Comparison of ENCODE assay signal across 1 cellular context in the genomic region with DNA sequence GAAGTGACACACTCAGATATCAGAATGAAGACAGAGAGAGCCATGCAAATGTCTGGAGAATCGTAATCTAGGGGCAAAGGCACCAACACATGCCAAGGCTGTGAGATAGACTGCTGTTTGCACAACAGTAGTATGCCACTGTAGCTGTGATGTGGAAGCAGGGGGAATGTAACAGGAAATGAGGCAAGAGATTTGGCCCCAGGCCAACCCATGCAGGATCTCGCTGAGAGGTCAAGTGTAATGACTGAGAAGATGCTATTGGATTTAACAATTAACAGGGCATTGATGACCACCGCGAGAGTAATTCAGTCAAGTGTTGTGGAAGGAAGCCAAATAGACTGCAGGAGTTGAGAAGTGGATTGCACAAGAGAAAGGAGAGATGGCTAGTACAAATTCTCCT.
TF ChIP-seq lines count a peak whose summit lies in the region.

No MANE protein-coding gene starts in this region.

TF ChIP-seq in HEK293, 187 proteins besides CTCF, POLR2A, EP300 and RAD21 (continued from another document and continues in another):
- TF ChIP-seq, protein P1, sequence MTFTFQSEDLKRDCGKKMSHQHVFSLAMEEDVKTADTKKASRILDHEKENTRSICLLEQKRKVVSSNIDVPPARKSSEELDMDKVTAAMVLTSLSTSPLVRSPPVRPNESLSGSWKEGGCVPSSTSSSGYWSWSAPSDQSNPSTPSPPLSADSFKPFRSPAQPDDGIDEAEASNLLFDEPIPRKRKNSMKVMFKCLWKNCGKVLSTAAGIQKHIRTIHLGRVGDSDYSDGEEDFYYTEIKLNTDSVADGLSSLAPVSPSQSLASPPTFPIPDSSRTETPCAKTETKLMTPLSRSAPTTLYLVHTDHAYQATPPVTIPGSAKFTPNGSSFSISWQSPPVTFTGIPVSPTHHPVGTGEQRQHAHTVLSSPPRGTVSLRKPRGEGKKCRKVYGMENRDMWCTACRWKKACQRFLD (tag by site-specific recombination; IDR thresholded peaks at IDR 0.05): no peak
- no peak for TF ChIP-seq ZNF214 (tag by site-specific recombination; IDR thresholded peaks at IDR 0.05; ENCODE audit: borderline replicate concordance)
- TF ChIP-seq, protein P2, sequence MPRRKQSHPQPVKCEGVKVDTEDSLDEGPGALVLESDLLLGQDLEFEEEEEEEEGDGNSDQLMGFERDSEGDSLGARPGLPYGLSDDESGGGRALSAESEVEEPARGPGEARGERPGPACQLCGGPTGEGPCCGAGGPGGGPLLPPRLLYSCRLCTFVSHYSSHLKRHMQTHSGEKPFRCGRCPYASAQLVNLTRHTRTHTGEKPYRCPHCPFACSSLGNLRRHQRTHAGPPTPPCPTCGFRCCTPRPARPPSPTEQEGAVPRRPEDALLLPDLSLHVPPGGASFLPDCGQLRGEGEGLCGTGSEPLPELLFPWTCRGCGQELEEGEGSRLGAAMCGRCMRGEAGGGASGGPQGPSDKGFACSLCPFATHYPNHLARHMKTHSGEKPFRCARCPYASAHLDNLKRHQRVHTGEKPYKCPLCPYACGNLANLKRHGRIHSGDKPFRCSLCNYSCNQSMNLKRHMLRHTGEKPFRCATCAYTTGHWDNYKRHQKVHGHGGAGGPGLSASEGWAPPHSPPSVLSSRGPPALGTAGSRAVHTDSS (tag by site-specific recombination; IDR thresholded peaks at IDR 0.05): no peak
- TF ChIP-seq ZNF555 (tag by site-specific recombination; conservative IDR thresholded peaks at IDR 0.05): no peak
- TF ChIP-seq, protein P3, sequence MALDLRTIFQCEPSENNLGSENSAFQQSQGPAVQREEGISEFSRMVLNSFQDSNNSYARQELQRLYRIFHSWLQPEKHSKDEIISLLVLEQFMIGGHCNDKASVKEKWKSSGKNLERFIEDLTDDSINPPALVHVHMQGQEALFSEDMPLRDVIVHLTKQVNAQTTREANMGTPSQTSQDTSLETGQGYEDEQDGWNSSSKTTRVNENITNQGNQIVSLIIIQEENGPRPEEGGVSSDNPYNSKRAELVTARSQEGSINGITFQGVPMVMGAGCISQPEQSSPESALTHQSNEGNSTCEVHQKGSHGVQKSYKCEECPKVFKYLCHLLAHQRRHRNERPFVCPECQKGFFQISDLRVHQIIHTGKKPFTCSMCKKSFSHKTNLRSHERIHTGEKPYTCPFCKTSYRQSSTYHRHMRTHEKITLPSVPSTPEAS (tag by site-specific recombination; IDR thresholded peaks at IDR 0.05): peak; percentile 42; the same call in 1 of the 2 replicates
- peak; percentile 39; the same call in 1 of the 2 replicates for TF ChIP-seq ZBTB17 (tag by site-specific recombination; IDR thresholded peaks at IDR 0.05)
- TF ChIP-seq ZBTB8A (tag by site-specific recombination; IDR thresholded peaks at IDR 0.05): peak; percentile 37; the same call in 1 of the 2 replicates
- no peak for TF ChIP-seq ZNF133 (tag by site-specific recombination; IDR thresholded peaks at IDR 0.05)
- peak; percentile 70 for TF ChIP-seq ZNF518A (tag by site-specific recombination; conservative IDR thresholded peaks at IDR 0.05; ENCODE audit: low read depth)
- peak; percentile 37; the same call in 1 of the 2 replicates for TF ChIP-seq PATZ1 (tag by site-specific recombination; IDR thresholded peaks at IDR 0.05)
- no peak; the same call in 1 of the 2 replicates for TF ChIP-seq KLF10 (tag by site-specific recombination; IDR thresholded peaks at IDR 0.05)
- peak; percentile 72 for TF ChIP-seq SCRT2 (tag by site-specific recombination; IDR thresholded peaks at IDR 0.05)
- TF ChIP-seq ZNF654 (tag by site-specific recombination; IDR thresholded peaks at IDR 0.05; ENCODE audit: low read depth): no peak
- TF ChIP-seq TCF7L2 (IDR thresholded peaks at IDR 0.05; ENCODE audit: borderline replicate concordance, low read depth, low read length): no peak
- no peak for TF ChIP-seq ZNF391 (tag by site-specific recombination; IDR thresholded peaks at IDR 0.05; ENCODE audit: borderline replicate concordance, low read depth)
- TF ChIP-seq ZNF174 (tag by site-specific recombination; IDR thresholded peaks at IDR 0.05): 0 out of 2 replicates have a peak, but pooled peaks have one; percentile 17
- peak; percentile 89; the same call in 1 of the 2 replicates for TF ChIP-seq ZNF324 (tag by site-specific recombination; IDR thresholded peaks at IDR 0.05)
- peak; percentile 93 for TF ChIP-seq ZNF843 (tag by site-specific recombination; IDR thresholded peaks at IDR 0.05)
- 0 out of 2 replicates have a peak, but pooled peaks have one; percentile 18 for TF ChIP-seq KLF9 (tag by site-specific recombination; IDR thresholded peaks at IDR 0.05; ENCODE audit: low read depth)
- peak; percentile 39; the same call in 1 of the 2 replicates for TF ChIP-seq ZNF785 (tag by site-specific recombination; IDR thresholded peaks at IDR 0.05)
- TF ChIP-seq ZBTB21 (tag by site-specific recombination; IDR thresholded peaks at IDR 0.05): peak; percentile 83
- no peak for TF ChIP-seq ZNF623 (tag by site-specific recombination; IDR thresholded peaks at IDR 0.05)
- TF ChIP-seq ZNF426 (tag by site-specific recombination; IDR thresholded peaks at IDR 0.05): no peak
- TF ChIP-seq, protein P4, sequence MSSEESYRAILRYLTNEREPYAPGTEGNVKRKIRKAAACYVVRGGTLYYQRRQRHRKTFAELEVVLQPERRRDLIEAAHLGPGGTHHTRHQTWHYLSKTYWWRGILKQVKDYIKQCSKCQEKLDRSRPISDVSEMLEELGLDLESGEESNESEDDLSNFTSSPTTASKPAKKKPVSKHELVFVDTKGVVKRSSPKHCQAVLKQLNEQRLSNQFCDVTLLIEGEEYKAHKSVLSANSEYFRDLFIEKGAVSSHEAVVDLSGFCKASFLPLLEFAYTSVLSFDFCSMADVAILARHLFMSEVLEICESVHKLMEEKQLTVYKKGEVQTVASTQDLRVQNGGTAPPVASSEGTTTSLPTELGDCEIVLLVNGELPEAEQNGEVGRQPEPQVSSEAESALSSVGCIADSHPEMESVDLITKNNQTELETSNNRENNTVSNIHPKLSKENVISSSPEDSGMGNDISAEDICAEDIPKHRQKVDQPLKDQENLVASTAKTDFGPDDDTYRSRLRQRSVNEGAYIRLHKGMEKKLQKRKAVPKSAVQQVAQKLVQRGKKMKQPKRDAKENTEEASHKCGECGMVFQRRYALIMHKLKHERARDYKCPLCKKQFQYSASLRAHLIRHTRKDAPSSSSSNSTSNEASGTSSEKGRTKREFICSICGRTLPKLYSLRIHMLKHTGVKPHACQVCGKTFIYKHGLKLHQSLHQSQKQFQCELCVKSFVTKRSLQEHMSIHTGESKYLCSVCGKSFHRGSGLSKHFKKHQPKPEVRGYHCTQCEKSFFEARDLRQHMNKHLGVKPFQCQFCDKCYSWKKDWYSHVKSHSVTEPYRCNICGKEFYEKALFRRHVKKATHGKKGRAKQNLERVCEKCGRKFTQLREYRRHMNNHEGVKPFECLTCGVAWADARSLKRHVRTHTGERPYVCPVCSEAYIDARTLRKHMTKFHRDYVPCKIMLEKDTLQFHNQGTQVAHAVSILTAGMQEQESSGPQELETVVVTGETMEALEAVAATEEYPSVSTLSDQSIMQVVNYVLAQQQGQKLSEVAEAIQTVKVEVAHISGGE (tag by site-specific recombination; conservative IDR thresholded peaks at IDR 0.05; ENCODE audit: low read depth): no peak
- peak; percentile 100 for TF ChIP-seq ZNF660 (tag by site-specific recombination; IDR thresholded peaks at IDR 0.05)
- peak; percentile 69; the same call in 1 of the 2 replicates for TF ChIP-seq ZNF112 (tag by site-specific recombination; IDR thresholded peaks at IDR 0.05)
- no peak for TF ChIP-seq ZNF530 (tag by site-specific recombination; IDR thresholded peaks at IDR 0.05; ENCODE audit: low read depth)
- no peak for TF ChIP-seq MEIS1 (CRISPR knock-in tag; IDR thresholded peaks at IDR 0.05; ENCODE audit: borderline replicate concordance)
- TF ChIP-seq FEZF1 (tag by site-specific recombination; IDR thresholded peaks at IDR 0.05): peak; percentile 86
- TF ChIP-seq TSHZ1 (tag by site-specific recombination; IDR thresholded peaks at IDR 0.05; ENCODE audit: borderline replicate concordance): peak; percentile 10; the same call in 1 of the 2 replicates
- TF ChIP-seq ZNF549 (tag by site-specific recombination; IDR thresholded peaks at IDR 0.05): no peak
- no peak for TF ChIP-seq ZNF221 (tag by site-specific recombination; IDR thresholded peaks at IDR 0.05; ENCODE audit: borderline replicate concordance)
- TF ChIP-seq ZNF433 (tag by site-specific recombination; IDR thresholded peaks at IDR 0.05; ENCODE audit: low read depth): no peak
- TF ChIP-seq EGR2 (tag by site-specific recombination; IDR thresholded peaks at IDR 0.05; ENCODE audit: low read depth): no peak
- no peak for TF ChIP-seq ZNF146 (tag by site-specific recombination; IDR thresholded peaks at IDR 0.05)
